Comparison of ENCODE assay signal across 1 cellular context in genomic region chr2:196170202-196170680, GRCh38.
TF ChIP-seq lines count a peak whose summit lies in the region.

No MANE protein-coding gene starts in this region.

TF ChIP-seq in GM23338, 12 proteins besides CTCF, POLR2A, EP300 and RAD21 (continued from another document):
- TF ChIP-seq POLR2AphosphoS5 (IDR thresholded peaks at IDR 0.05; ENCODE audit: low read depth), result no peak
- TF ChIP-seq, protein P1, sequence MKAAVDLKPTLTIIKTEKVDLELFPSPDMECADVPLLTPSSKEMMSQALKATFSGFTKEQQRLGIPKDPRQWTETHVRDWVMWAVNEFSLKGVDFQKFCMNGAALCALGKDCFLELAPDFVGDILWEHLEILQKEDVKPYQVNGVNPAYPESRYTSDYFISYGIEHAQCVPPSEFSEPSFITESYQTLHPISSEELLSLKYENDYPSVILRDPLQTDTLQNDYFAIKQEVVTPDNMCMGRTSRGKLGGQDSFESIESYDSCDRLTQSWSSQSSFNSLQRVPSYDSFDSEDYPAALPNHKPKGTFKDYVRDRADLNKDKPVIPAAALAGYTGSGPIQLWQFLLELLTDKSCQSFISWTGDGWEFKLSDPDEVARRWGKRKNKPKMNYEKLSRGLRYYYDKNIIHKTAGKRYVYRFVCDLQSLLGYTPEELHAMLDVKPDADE (IDR thresholded peaks at IDR 0.05), result no peak
- no peak for TF ChIP-seq EZH2 (IDR thresholded peaks at IDR 0.05; ENCODE audit: low read depth, unreplicated experiment)
